24 cellular contexts compared by ENCODE assay signal in the genomic region with DNA sequence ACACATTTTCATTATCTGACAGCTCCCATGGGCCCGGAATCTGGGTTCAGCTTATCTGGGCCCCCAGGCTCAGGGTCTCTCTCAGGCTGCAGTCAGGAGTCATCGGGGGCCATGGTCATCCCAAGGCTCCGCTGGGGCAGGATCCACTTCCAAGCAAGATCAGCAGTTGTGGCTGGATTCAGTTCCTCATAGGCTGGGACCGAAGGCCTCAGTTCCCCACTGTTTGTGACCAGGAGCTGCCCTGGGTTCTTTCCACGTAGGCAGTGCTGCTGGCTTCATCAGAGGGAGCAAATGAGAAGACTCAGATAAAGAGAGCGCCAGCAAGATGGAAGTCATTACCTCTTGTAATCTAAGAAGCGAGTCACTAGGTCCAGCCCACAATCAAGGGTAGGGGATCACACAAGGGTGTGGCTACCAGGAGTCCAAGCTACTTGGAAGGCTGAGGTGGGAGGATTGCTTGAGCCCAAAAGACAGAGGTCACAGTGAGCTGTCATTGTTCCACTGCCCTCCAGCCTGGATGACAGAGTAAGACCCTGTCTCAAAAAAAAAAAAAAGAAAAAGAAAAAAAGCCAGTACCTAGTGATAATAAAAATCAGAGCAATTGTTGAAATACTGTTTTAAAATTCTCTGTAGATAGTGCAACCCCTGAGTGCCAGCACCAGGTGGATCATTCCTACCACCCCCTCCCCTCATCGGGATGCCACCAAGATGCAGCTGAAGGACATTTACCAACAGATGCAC.
DNase-seq lines count a peak whose midpoint lies in the region; ATAC-seq and TF ChIP-seq lines count a peak whose summit lies in the region.
"Had no signal": no experiment of that assay in that cellular context is flagged by ENCODE, and none has a peak within 500 bp of the region (broad histone marks: within the 10 kb centered on the region; RNA-seq: fewer than 3 reads in every experiment).

No MANE protein-coding gene starts in this region.

- peaks cover 33% of the 10 kb centered on the region for H3K4me1 ChIP-seq in PC-3 (ENCODE audit: insufficient read depth, low read length)
- H3K4me1 ChIP-seq: SJCRH30 had no signal

- ATAC-seq in PC-3 (no peak), HG03565 (IDR thresholded peaks at IDR 0.05; ENCODE audit: unreplicated experiment) (no peak)
- no peak for ATAC-seq in stimulated activated naive B cell treated with anti-CD40 and anti-IgM and Interleukin-4, amounts not matched to agents 10 μg/mL and 1 μg/mL and 100 μg/mL, for 72 hours (replicated peaks)
- ATAC-seq: A549 had no signal

- TF ChIP-seq CTCF in PC-3 (conservative IDR thresholded peaks at IDR 0.05; ENCODE audit: low read depth, low read length), result no peak

- peak overlapping the region; percentile 48 for H3K27ac Mint-ChIP-seq in activated T-cell treated with anti-CD3 and anti-CD28 coated beads, Interleukin-2, amount 50 U/mL, for 24 hours
- H3K27ac Mint-ChIP-seq in stimulated activated naive B cell treated with anti-CD40 and anti-IgM and Interleukin-4, amounts not matched to agents 10 μg/mL and 1 μg/mL and 100 μg/mL, for 72 hours, result peak overlapping the region; percentile 38
- H3K27ac Mint-ChIP-seq in activated naive CD4-positive, alpha-beta T cell treated with anti-CD3 and anti-CD28 coated beads for 36 hours, result no peak overlapping the region
- H3K27ac Mint-ChIP-seq: CD14-positive monocyte, nephron, progenitor cell of endocrine pancreas had no signal

- H3K27ac ChIP-seq in PC-3 (ENCODE audit: low read length), result no peak overlapping the region
- H3K27ac ChIP-seq: hepatocyte, SJCRH30, thoracic aorta had no signal

- no peaks in the 10 kb centered on the region for H3K27me3 Mint-ChIP-seq in activated T-cell treated with anti-CD3 and anti-CD28 coated beads, Interleukin-2, amount 50 U/mL, for 24 hours
- H3K27me3 Mint-ChIP-seq in stimulated activated naive B cell treated with anti-CD40 and anti-IgM and Interleukin-4, amounts not matched to agents 10 μg/mL and 1 μg/mL and 100 μg/mL, for 72 hours, result no peaks in the 10 kb centered on the region
- no peaks in the 10 kb centered on the region for H3K27me3 Mint-ChIP-seq in activated naive CD4-positive, alpha-beta T cell treated with anti-CD3 and anti-CD28 coated beads for 36 hours (ENCODE audit: low read depth)

- no peaks in the 10 kb centered on the region for H3K9me2 ChIP-seq in PC-3 (replicated peaks; ENCODE audit: low read length)

- H3K27me3 ChIP-seq in PC-3 (ENCODE audit: low read length), result no peaks in the 10 kb centered on the region
- H3K27me3 ChIP-seq: hepatocyte had no signal

- peaks cover 17% of the 10 kb centered on the region for H3K4me1 Mint-ChIP-seq in activated T-cell treated with anti-CD3 and anti-CD28 coated beads, Interleukin-2, amount 50 U/mL, for 24 hours (ENCODE audit: low read depth)
- H3K4me1 Mint-ChIP-seq in stimulated activated naive B cell treated with anti-CD40 and anti-IgM and Interleukin-4, amounts not matched to agents 10 μg/mL and 1 μg/mL and 100 μg/mL, for 72 hours, result peaks cover 18 to 26% of the 10 kb centered on the region in 2 donors
- no peaks in the 10 kb centered on the region for H3K4me1 Mint-ChIP-seq in activated naive CD4-positive, alpha-beta T cell treated with anti-CD3 and anti-CD28 coated beads for 36 hours (ENCODE audit: low read depth)
- H3K4me1 Mint-ChIP-seq: CD14-positive monocyte had no signal

- H3K79me2 ChIP-seq in PC-3 (ENCODE audit: low read length), result no peaks in the 10 kb centered on the region
- H3K79me2 ChIP-seq: hepatocyte had no signal

- H3K4me2 ChIP-seq in PC-3 (ENCODE audit: low read length), result no peak overlapping the region
- H3K4me2 ChIP-seq: A549, hepatocyte, smooth muscle cell had no signal

- no peaks in the 10 kb centered on the region for H3K9me3 Mint-ChIP-seq in activated T-cell treated with anti-CD3 and anti-CD28 coated beads, Interleukin-2, amount 50 U/mL, for 24 hours
- peaks cover 3 to 5% of the 10 kb centered on the region in 2 donors for H3K9me3 Mint-ChIP-seq in stimulated activated naive B cell treated with anti-CD40 and anti-IgM and Interleukin-4, amounts not matched to agents 10 μg/mL and 1 μg/mL and 100 μg/mL, for 72 hours
- H3K9me3 Mint-ChIP-seq in activated naive CD4-positive, alpha-beta T cell treated with anti-CD3 and anti-CD28 coated beads for 36 hours, result no peaks in the 10 kb centered on the region
- H3K9me3 Mint-ChIP-seq: CD14-positive monocyte, nephron had no signal

- no peak overlapping the region for H3K4me3 Mint-ChIP-seq in activated T-cell treated with anti-CD3 and anti-CD28 coated beads, Interleukin-2, amount 50 U/mL, for 24 hours
- peak overlapping the region in 1 of 2 donors; percentile 17 for H3K4me3 Mint-ChIP-seq in stimulated activated naive B cell treated with anti-CD40 and anti-IgM and Interleukin-4, amounts not matched to agents 10 μg/mL and 1 μg/mL and 100 μg/mL, for 72 hours
- no peak overlapping the region for H3K4me3 Mint-ChIP-seq in activated naive CD4-positive, alpha-beta T cell treated with anti-CD3 and anti-CD28 coated beads for 36 hours
- H3K4me3 Mint-ChIP-seq: CD14-positive monocyte, nephron had no signal

- no peak overlapping the region for H3K4me3 ChIP-seq in PC-3 (ENCODE audit: low read length)
- H3K4me3 ChIP-seq: A549, hepatocyte, SJCRH30, smooth muscle cell, thoracic aorta had no signal

- no peak overlapping the region for H2AFZ ChIP-seq in PC-3 (ENCODE audit: low read length)
- H2AFZ ChIP-seq: hepatocyte had no signal

- no peaks in the 10 kb centered on the region for H3K9me3 ChIP-seq in PC-3 (ENCODE audit: low read length)
- H3K9me3 ChIP-seq: A549, SJCRH30, thoracic aorta had no signal

- intact Hi-C loops in PC-3 (cut with micrococcal nuclease), result loop anchor here (10.0 kb wide), 1 partner anchor 395 kb away; no protein-coding TSS in a partner anchor
- intact Hi-C loops in activated naive CD4-positive, alpha-beta T cell treated with anti-CD3 and anti-CD28 coated beads for 36 hours (cut with micrococcal nuclease), result no loop called here

- BruUV-seq in PC-3 (replicated peaks; lab: Mats Ljungman, UMichigan), result no TSS peak

- H3K36me3 ChIP-seq in PC-3 (ENCODE audit: low read depth, low read length), result no peaks in the 10 kb centered on the region
- H3K36me3 ChIP-seq: SJCRH30, thoracic aorta had no signal

- CTCF ChIA-PET in PC-3 (lab: Charles Lee), result interaction anchor here (1.0 kb wide), 1 partner anchor 392 kb away, joined by 7 read pairs; no protein-coding TSS in a partner anchor
- CTCF ChIA-PET in activated naive CD4-positive, alpha-beta T cell treated with anti-CD3 and anti-CD28 coated beads for 36 hours (lab: Charles Lee), result interaction anchor here (0.6 to 2.5 kb wide), 6 partner anchors 54 to 244 kb away, joined by 3 to 19 read pairs (median 4); no protein-coding TSS in a partner anchor

- DNase-seq in activated T-cell treated with anti-CD3 and anti-CD28 coated beads, Interleukin-2, amount 50 U/mL, for 24 hours, result no peak
- DNase-seq in activated T-cell treated with anti-CD3 and anti-CD28 coated beads for 4 hours (no peak), PC-3 (peak; percentile 22), fibroblast of peridontal ligament (ENCODE audit: extremely low read depth) (peak; percentile 41)
- no peak for DNase-seq in stimulated activated naive B cell treated with anti-CD40 and anti-IgM and Interleukin-4, amounts not matched to agents 10 μg/mL and 1 μg/mL and 100 μg/mL, for 72 hours
- no peak for DNase-seq in activated CD8-positive, alpha-beta memory T cell treated with anti-CD3 and anti-CD28 coated beads for 24 hours
- no peak for DNase-seq in activated naive CD4-positive, alpha-beta T cell treated with anti-CD3 and anti-CD28 coated beads for 36 hours
- DNase-seq: activated CD4-positive, alpha-beta T cell treated with anti-CD3 and anti-CD28 coated beads for 4 hours; activated naive CD4-positive, alpha-beta T cell; cerebellar nuclear complex; DMS79; effector memory CD4-positive, alpha-beta T cell; islet precursor cell; NCI-H187; NCI-H526 had no signal

- peaks cover 39% of the 10 kb centered on the region for H3K36me3 Mint-ChIP-seq in activated T-cell treated with anti-CD3 and anti-CD28 coated beads, Interleukin-2, amount 50 U/mL, for 24 hours (ENCODE audit: low read depth)
- H3K36me3 Mint-ChIP-seq in stimulated activated naive B cell treated with anti-CD40 and anti-IgM and Interleukin-4, amounts not matched to agents 10 μg/mL and 1 μg/mL and 100 μg/mL, for 72 hours, result peaks cover 35 to 53% of the 10 kb centered on the region in 2 donors
- H3K36me3 Mint-ChIP-seq in activated naive CD4-positive, alpha-beta T cell treated with anti-CD3 and anti-CD28 coated beads for 36 hours (ENCODE audit: low read depth), result no peaks in the 10 kb centered on the region
- H3K36me3 Mint-ChIP-seq: CD14-positive monocyte had no signal

- POLR2A ChIA-PET in PC-3 (lab: Charles Lee; ENCODE audit: unreplicated experiment), result no interaction called here

- peaks cover 9% of the 10 kb centered on the region for H3F3A ChIP-seq in PC-3 (ENCODE audit: low read length, unreplicated experiment)

- H4K20me1 ChIP-seq in PC-3 (ENCODE audit: low read length), result no peaks in the 10 kb centered on the region

- H3K9ac ChIP-seq in PC-3 (ENCODE audit: low read length), result no peak overlapping the region

Comparison
In these comparisons a context has a peak if more than half of its experiments do, and no peak if none do; other contexts are left out.
1. DNase-seq: peak in PC-3 (single experiment) and fibroblast of peridontal ligament (single experiment); none in activated T-cell treated with anti-CD3 and anti-CD28 coated beads, Interleukin-2, amount 50 U/mL, for 24 hours (single experiment), activated T-cell treated with anti-CD3 and anti-CD28 coated beads for 4 hours (single experiment), stimulated activated naive B cell treated with anti-CD40 and anti-IgM and Interleukin-4, amounts not matched to agents 10 μg/mL and 1 μg/mL and 100 μg/mL, for 72 hours (single experiment), activated CD8-positive, alpha-beta memory T cell treated with anti-CD3 and anti-CD28 coated beads for 24 hours (single experiment) and activated naive CD4-positive, alpha-beta T cell treated with anti-CD3 and anti-CD28 coated beads for 36 hours (single experiment).